8 cellular contexts compared by ENCODE assay signal in genomic region chr17:75904749-75905521, GRCh38. TPM values are rescaled to one million over a fixed set of nuclear protein-coding genes. Genes with fewer than 3 reads are reported as not detected.
DNase-seq lines count a peak whose midpoint lies in the region; ATAC-seq and TF ChIP-seq lines count a peak whose summit lies in the region.

Gene MRPL38 (minus strand): TSS chr17:75904884. CDS start chr17:75904875, 9 bp downstream.

- DNase-seq in GM19240 (ENCODE audit: insufficient read length, low spot score) = peak; percentile 99
- DNase-seq in NCI-H526 (lab: John Stamatoyannopoulos, UW) = peak; percentile 91 to 98
- DNase-seq in activated CD4-positive, alpha-beta T cell treated with anti-CD3 and anti-CD28 coated beads, Interleukin-2, amount 10 ng/mL, durations not matched to agents 24 days and 14 days = peak; percentile 99
- DNase-seq in coronary artery (ENCODE audit: low spot score) = peak; percentile 94
- peak; percentile 97 for DNase-seq in left lobe of liver (ENCODE audit: low spot score)
- peak; percentile 83 for DNase-seq in stimulated activated CD4-positive, alpha-beta T cell treated with anti-CD3 and anti-CD28 coated beads, Interleukin-2, amount 100 ng/mL, for 4 hours (ENCODE audit: low read depth)

- peak; percentile 97 for TF ChIP-seq CTCF in coronary artery (IDR thresholded peaks at IDR 0.05)

- ATAC-seq in HG03460 (IDR thresholded peaks at IDR 0.05; ENCODE audit: unreplicated experiment) (peak; percentile 89), left lobe of liver (peak; percentile 93)

- H3K9me3 ChIP-seq in BLaER1 treated with 17β-estradiol and CSF1 and Interleukin-3, amounts not matched to agents 10 nM and 100 nM (replicated peaks in 1 of 11) = no peaks in the 10 kb centered on the region

- H3K36me3 Mint-ChIP-seq in activated CD4-positive, alpha-beta T cell treated with anti-CD3 and anti-CD28 coated beads, Interleukin-2, amount 10 ng/mL, durations not matched to agents 24 days and 14 days (ENCODE audit: low read depth) = peaks cover 18% of the 10 kb centered on the region

- no peaks in the 10 kb centered on the region for H3K27me3 Mint-ChIP-seq in activated CD4-positive, alpha-beta T cell treated with anti-CD3 and anti-CD28 coated beads, Interleukin-2, amount 10 ng/mL, durations not matched to agents 24 days and 14 days

- peak within 1 kb of the TSS; percentile 80 to 99 (median 96) for H3K4me2 ChIP-seq in BLaER1 treated with 17β-estradiol and CSF1 and Interleukin-3, amounts not matched to agents 10 nM and 100 nM

- H3K27ac ChIP-seq in BLaER1 treated with 17β-estradiol and CSF1 and Interleukin-3, amounts not matched to agents 10 nM and 100 nM = peak within 1 kb of the TSS; percentile 79 to 93 (median 86)
- peak within 1 kb of the TSS; percentile 88 to 92 for H3K27ac ChIP-seq in coronary artery

- peaks cover 0 to 4% (median 0%) of the 10 kb centered on the region in 11 experiments; a peak in 2 of 22 replicates for H4K20me1 ChIP-seq in BLaER1 treated with 17β-estradiol and CSF1 and Interleukin-3, amounts not matched to agents 10 nM and 100 nM

- peaks cover 32 to 50% (median 42%) of the 10 kb centered on the region in 10 experiments for H3K4me1 ChIP-seq in BLaER1 treated with 17β-estradiol and CSF1 and Interleukin-3, amounts not matched to agents 10 nM and 100 nM

- peak within 1 kb of the TSS; percentile 83 to 97 (median 92) for H3K9ac ChIP-seq in BLaER1 treated with 17β-estradiol and CSF1 and Interleukin-3, amounts not matched to agents 10 nM and 100 nM

- H3K9me3 Mint-ChIP-seq in activated CD4-positive, alpha-beta T cell treated with anti-CD3 and anti-CD28 coated beads, Interleukin-2, amount 10 ng/mL, durations not matched to agents 24 days and 14 days = no peaks in the 10 kb centered on the region

- peak within 1 kb of the TSS; percentile 82 to 97 (median 93) for H3K4me3 ChIP-seq in BLaER1 treated with 17β-estradiol and CSF1 and Interleukin-3, amounts not matched to agents 10 nM and 100 nM
- peak within 1 kb of the TSS; percentile 94 for H3K4me3 ChIP-seq in coronary artery

- intact Hi-C loops in activated CD4-positive, alpha-beta T cell treated with anti-CD3 and anti-CD28 coated beads, Interleukin-2, amount 10 ng/mL, durations not matched to agents 24 days and 14 days (cut with micrococcal nuclease) = loop anchor here (1.0 to 10.0 kb wide), 7 partner anchors 9 to 200 kb away; partner anchors contain the start of genes ACOX1, EXOC7, FBF1 and GALR2

- peaks cover 25 to 34% (median 31%) of the 10 kb centered on the region in 11 experiments for H3K36me3 ChIP-seq in BLaER1 treated with 17β-estradiol and CSF1 and Interleukin-3, amounts not matched to agents 10 nM and 100 nM

- H3K27ac Mint-ChIP-seq in activated CD4-positive, alpha-beta T cell treated with anti-CD3 and anti-CD28 coated beads, Interleukin-2, amount 10 ng/mL, durations not matched to agents 24 days and 14 days = peak within 1 kb of the TSS; percentile 93

- no peaks in the 10 kb centered on the region for H3K27me3 ChIP-seq in BLaER1 treated with 17β-estradiol and CSF1 and Interleukin-3, amounts not matched to agents 10 nM and 100 nM

- H3K4me3 Mint-ChIP-seq in activated CD4-positive, alpha-beta T cell treated with anti-CD3 and anti-CD28 coated beads, Interleukin-2, amount 10 ng/mL, durations not matched to agents 24 days and 14 days = peak within 1 kb of the TSS; percentile 97

- peaks cover 12% of the 10 kb centered on the region for H3K4me1 Mint-ChIP-seq in activated CD4-positive, alpha-beta T cell treated with anti-CD3 and anti-CD28 coated beads, Interleukin-2, amount 10 ng/mL, durations not matched to agents 24 days and 14 days

RNA-seq across cellular contexts. Expression of gene MRPL38, which starts in this region (rescaled TPM):
- total RNA-seq in activated CD4-positive, alpha-beta T cell treated with anti-CD3 and anti-CD28 coated beads, Interleukin-2, amount 10 ng/mL, durations not matched to agents 24 days and 14 days = 151 and 157 TPM in 2 replicates
- total RNA-seq in left lobe of liver = 82.4 TPM

Comparison
In these comparisons a context has a peak if more than half of its experiments do, and no peak if none do; other contexts are left out.
1. Peak in every context shown above with its lines: DNase-seq, ATAC-seq, H3K4me3 ChIP-seq and H3K27ac ChIP-seq.